In genomic region chr6:26170951-26171841, GRCh38 we compare ENCODE assay signal across 8 cellular contexts.
DNase-seq lines count a peak whose midpoint lies in the region; ATAC-seq and TF ChIP-seq lines count a peak whose summit lies in the region.

No MANE protein-coding gene starts in this region.

- DNase-seq in CD14-positive monocyte (ENCODE audit: low spot score) (no peak), HCT116 (ENCODE audit: low read depth, low spot score) (no peak), right lobe of liver (no peak), uterus (no peak), HK-2 (ENCODE audit: unreplicated experiment) (no peak)
- DNase-seq in activated naive CD8-positive, alpha-beta T cell treated with anti-CD3 and anti-CD28 coated beads, Interleukin-2, amount 10 ng/mL, durations not matched to agents 7 days and 5 days, result no peak
- DNase-seq in stimulated activated CD4-positive, alpha-beta T cell treated with anti-CD3 and anti-CD28 coated beads, Interleukin-1b, Interleukin-23, amount 100 ng/mL, for 48 hours, result no peak
- DNase-seq in NK-92 treated with Interleukin-12 subunit alpha and Interleukin-12 subunit beta, amount 100 ng/mL, for 24 hours (lab: John Stamatoyannopoulos, UW), result no peak

- H3K79me2 ChIP-seq in HCT116 (ENCODE audit: insufficient read depth, low read length), result peaks cover 15% of the 10 kb centered on the region

- BruUV-seq in HCT116 (replicated peaks; lab: Mats Ljungman, UMichigan), result TSS peak; percentile 89

- no peaks in the 10 kb centered on the region for H3K9me3 ChIP-seq in HCT116 (ENCODE audit: control insufficient read depth in 1 of 2, insufficient read depth in 1 of 2, low read depth in 1 of 2, low read length in 2 of 2)
- no peaks in the 10 kb centered on the region for H3K9me3 ChIP-seq in right lobe of liver
- no peaks in the 10 kb centered on the region for H3K9me3 ChIP-seq in uterus

- peak overlapping the region; percentile 90 to 96 for H3K4me3 Mint-ChIP-seq in CD14-positive monocyte
- H3K4me3 Mint-ChIP-seq in activated naive CD8-positive, alpha-beta T cell treated with anti-CD3 and anti-CD28 coated beads, Interleukin-2, amount 10 ng/mL, durations not matched to agents 7 days and 5 days, result peak overlapping the region; percentile 89

- no peaks in the 10 kb centered on the region for H3K9me2 ChIP-seq in HCT116 (ENCODE audit: insufficient read depth)

- no peaks in the 10 kb centered on the region for H3K27me3 Mint-ChIP-seq in CD14-positive monocyte (ENCODE audit: low read depth in 3 of 3)
- H3K27me3 Mint-ChIP-seq in activated naive CD8-positive, alpha-beta T cell treated with anti-CD3 and anti-CD28 coated beads, Interleukin-2, amount 10 ng/mL, durations not matched to agents 7 days and 5 days, result no peaks in the 10 kb centered on the region

- H3K9me3 Mint-ChIP-seq in CD14-positive monocyte, result no peaks in the 10 kb centered on the region
- no peaks in the 10 kb centered on the region for H3K9me3 Mint-ChIP-seq in activated naive CD8-positive, alpha-beta T cell treated with anti-CD3 and anti-CD28 coated beads, Interleukin-2, amount 10 ng/mL, durations not matched to agents 7 days and 5 days

- peak overlapping the region; percentile 81 for H3K4me2 ChIP-seq in HCT116 (ENCODE audit: low read length)

- RAD21 ChIA-PET in HCT116 (lab: Charles Lee; ENCODE audit: low non-redundant PET in 1 of 2, low total read pairs in 2 of 2, uncharacterized antibody in 2 of 2, unreplicated experiment in 2 of 2), result no interaction called here

- TF ChIP-seq POLR2A in HCT116 (IDR thresholded peaks at IDR 0.05; ENCODE audit: borderline replicate concordance, extremely low read depth, insufficient read depth, insufficient read length), result no peak
- TF ChIP-seq POLR2A in right lobe of liver (IDR thresholded peaks at IDR 0.05), result no peak
- TF ChIP-seq POLR2A in uterus (IDR thresholded peaks at IDR 0.05), result no peak

- H3K4me1 ChIP-seq in HCT116 (ENCODE audit: control insufficient read depth in 1 of 2, insufficient read depth in 2 of 2, low read length in 2 of 2) (peaks cover 14 to 34% of the 10 kb centered on the region in 2 experiments), right lobe of liver (peaks cover 0 to 8% (median 3%) of the 10 kb centered on the region in 4 donors), uterus (no peaks in the 10 kb centered on the region)

- intact Hi-C loops in CD14-positive monocyte (cut with micrococcal nuclease) (loop anchor here (2.0 to 10.0 kb wide), 2 partner anchors 14 to 404 kb away; a partner anchor contains a TSS), HCT116 (cut with micrococcal nuclease) (loop anchor here (5.0 to 10.0 kb wide), 2 partner anchors 156 to 364 kb away; partner anchors contain the start of gene HMGN4), right lobe of liver (cut with DNase I) (no loop called here), uterus (cut with DNase I; ENCODE audit: low total_unique reads) (no loop called here)

- H3K27ac ChIP-seq in HCT116 (ENCODE audit: low read depth, low read length), result peak overlapping the region; percentile 84
- H3K27ac ChIP-seq in right lobe of liver, result peak overlapping the region; percentile 89 to 96 (median 92)
- peak overlapping the region; percentile 99 to 100 for H3K27ac ChIP-seq in uterus

- no peak for TF ChIP-seq RAD21 in HCT116 (IDR thresholded peaks at IDR 0.05; ENCODE audit: low read depth)

- TF ChIP-seq CTCF in CD14-positive monocyte (IDR thresholded peaks at IDR 0.05), result no peak
- TF ChIP-seq CTCF in HCT116 (IDR thresholded peaks at IDR 0.05 in 2 of 3, conservative IDR thresholded peaks at IDR 0.05 in 1 of 3; ENCODE audit: borderline replicate concordance in 1 of 3, insufficient read depth in 1 of 3, low read depth in 2 of 3, low read length in 2 of 3), result no peak
- TF ChIP-seq CTCF in right lobe of liver (IDR thresholded peaks at IDR 0.05), result no peak
- TF ChIP-seq CTCF in uterus (IDR thresholded peaks at IDR 0.05), result no peak

- 19% methylated on average over 10 of the region's 10 CpGs for WGBS in right lobe of liver (ENCODE audit: insufficient coverage, low coverage, low lambda C conversion rate, missing lambda C conversion rate)

- no peaks in the 10 kb centered on the region for H3K36me3 ChIP-seq in HCT116 (ENCODE audit: control insufficient read depth in 1 of 2, insufficient read depth in 2 of 2, low read length in 2 of 2)
- H3K36me3 ChIP-seq in right lobe of liver, result no peaks in the 10 kb centered on the region
- H3K36me3 ChIP-seq in uterus, result no peaks in the 10 kb centered on the region

- H3K4me3 ChIP-seq in HCT116 (replicated peaks in 1 of 2; ENCODE audit: low read depth in 1 of 2, low read length in 2 of 2) (peak overlapping the region; percentile 71 to 92), right lobe of liver (peak overlapping the region; percentile 50 to 67 (median 64)), uterus (peak overlapping the region; percentile 86 to 88)

- H3K27me3 ChIP-seq in HCT116 (ENCODE audit: insufficient read depth, low read length), result no peaks in the 10 kb centered on the region
- no peaks in the 10 kb centered on the region for H3K27me3 ChIP-seq in right lobe of liver
- H3K27me3 ChIP-seq in uterus, result no peaks in the 10 kb centered on the region

- peak overlapping the region; percentile 94 for H3K9ac ChIP-seq in HCT116 (ENCODE audit: low read length)

- H4K20me1 ChIP-seq in HCT116 (ENCODE audit: insufficient read depth), result no peaks in the 10 kb centered on the region

- POLR2A ChIA-PET in HCT116 (lab: Charles Lee), result interaction anchor here (1.1 to 5.0 kb wide), 6 partner anchors 13 to 976 kb away, joined by 3 to 46 read pairs (median 5); a partner anchor contains a TSS
- POLR2A ChIA-PET in activated naive CD8-positive, alpha-beta T cell treated with anti-CD3 and anti-CD28 coated beads, Interleukin-2, amount 10 ng/mL, durations not matched to agents 7 days and 5 days (lab: Charles Lee), result interaction anchor here (0.7 to 12.1 kb wide), 15 partner anchors 13 to 397 kb away, joined by 3 to 421 read pairs (median 12); a partner anchor contains a TSS

- no peaks in the 10 kb centered on the region for H3K36me3 Mint-ChIP-seq in CD14-positive monocyte
- H3K36me3 Mint-ChIP-seq in activated naive CD8-positive, alpha-beta T cell treated with anti-CD3 and anti-CD28 coated beads, Interleukin-2, amount 10 ng/mL, durations not matched to agents 7 days and 5 days, result peaks cover 1% of the 10 kb centered on the region

- no peak overlapping the region for H2AFZ ChIP-seq in HCT116 (ENCODE audit: low read depth, low read length, poor library complexity, severe bottlenecking)

- ATAC-seq in HCT116 (no peak), right lobe of liver (no peak)
- no peak for ATAC-seq in activated naive CD8-positive, alpha-beta T cell treated with anti-CD3 and anti-CD28 coated beads, Interleukin-2, amount 10 ng/mL, durations not matched to agents 7 days and 5 days (ENCODE audit: low read depth)

- peak overlapping the region; percentile 98 to 99 (median 99) for H3K27ac Mint-ChIP-seq in CD14-positive monocyte
- H3K27ac Mint-ChIP-seq in activated naive CD8-positive, alpha-beta T cell treated with anti-CD3 and anti-CD28 coated beads, Interleukin-2, amount 10 ng/mL, durations not matched to agents 7 days and 5 days, result peak overlapping the region; percentile 98

- H3K4me1 Mint-ChIP-seq in CD14-positive monocyte, result peaks cover 32% of the 10 kb centered on the region
- H3K4me1 Mint-ChIP-seq in activated naive CD8-positive, alpha-beta T cell treated with anti-CD3 and anti-CD28 coated beads, Interleukin-2, amount 10 ng/mL, durations not matched to agents 7 days and 5 days, result peaks cover 55% of the 10 kb centered on the region

- CTCF ChIA-PET in HCT116 (lab: Charles Lee), result no interaction called here

TF ChIP-seq in HCT116, 20 proteins besides CTCF, POLR2A, EP300 and RAD21 (continues in another document):
- TF ChIP-seq JUND (IDR thresholded peaks at IDR 0.05) (no peak), EZH2 (IDR thresholded peaks at IDR 0.05) (no peak), SP1 (IDR thresholded peaks at IDR 0.05; ENCODE audit: low read depth) (no peak), ZNF274 (IDR thresholded peaks at IDR 0.05; ENCODE audit: low read depth, low read length) (no peak), CEBPB (IDR thresholded peaks at IDR 0.05; ENCODE audit: low read depth) (no peak), EZH2phosphoT487 (IDR thresholded peaks at IDR 0.05; ENCODE audit: borderline replicate concordance) (no peak), TCF7L2 (IDR thresholded peaks at IDR 0.05; ENCODE audit: borderline replicate concordance, extremely low read depth, insufficient read depth, insufficient read length) (no peak), EGR1 (IDR thresholded peaks at IDR 0.05; ENCODE audit: low read depth) (no peak), POLR2AphosphoS5 (IDR thresholded peaks at IDR 0.05; ENCODE audit: low read depth, low read length) (no peak), FOSL1 (IDR thresholded peaks at IDR 0.05; ENCODE audit: low read depth) (no peak)
- TF ChIP-seq, protein P1, sequence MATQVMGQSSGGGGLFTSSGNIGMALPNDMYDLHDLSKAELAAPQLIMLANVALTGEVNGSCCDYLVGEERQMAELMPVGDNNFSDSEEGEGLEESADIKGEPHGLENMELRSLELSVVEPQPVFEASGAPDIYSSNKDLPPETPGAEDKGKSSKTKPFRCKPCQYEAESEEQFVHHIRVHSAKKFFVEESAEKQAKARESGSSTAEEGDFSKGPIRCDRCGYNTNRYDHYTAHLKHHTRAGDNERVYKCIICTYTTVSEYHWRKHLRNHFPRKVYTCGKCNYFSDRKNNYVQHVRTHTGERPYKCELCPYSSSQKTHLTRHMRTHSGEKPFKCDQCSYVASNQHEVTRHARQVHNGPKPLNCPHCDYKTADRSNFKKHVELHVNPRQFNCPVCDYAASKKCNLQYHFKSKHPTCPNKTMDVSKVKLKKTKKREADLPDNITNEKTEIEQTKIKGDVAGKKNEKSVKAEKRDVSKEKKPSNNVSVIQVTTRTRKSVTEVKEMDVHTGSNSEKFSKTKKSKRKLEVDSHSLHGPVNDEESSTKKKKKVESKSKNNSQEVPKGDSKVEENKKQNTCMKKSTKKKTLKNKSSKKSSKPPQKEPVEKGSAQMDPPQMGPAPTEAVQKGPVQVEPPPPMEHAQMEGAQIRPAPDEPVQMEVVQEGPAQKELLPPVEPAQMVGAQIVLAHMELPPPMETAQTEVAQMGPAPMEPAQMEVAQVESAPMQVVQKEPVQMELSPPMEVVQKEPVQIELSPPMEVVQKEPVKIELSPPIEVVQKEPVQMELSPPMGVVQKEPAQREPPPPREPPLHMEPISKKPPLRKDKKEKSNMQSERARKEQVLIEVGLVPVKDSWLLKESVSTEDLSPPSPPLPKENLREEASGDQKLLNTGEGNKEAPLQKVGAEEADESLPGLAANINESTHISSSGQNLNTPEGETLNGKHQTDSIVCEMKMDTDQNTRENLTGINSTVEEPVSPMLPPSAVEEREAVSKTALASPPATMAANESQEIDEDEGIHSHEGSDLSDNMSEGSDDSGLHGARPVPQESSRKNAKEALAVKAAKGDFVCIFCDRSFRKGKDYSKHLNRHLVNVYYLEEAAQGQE (IDR thresholded peaks at IDR 0.05; ENCODE audit: low read depth), result no peak
- TF ChIP-seq, protein P2, sequence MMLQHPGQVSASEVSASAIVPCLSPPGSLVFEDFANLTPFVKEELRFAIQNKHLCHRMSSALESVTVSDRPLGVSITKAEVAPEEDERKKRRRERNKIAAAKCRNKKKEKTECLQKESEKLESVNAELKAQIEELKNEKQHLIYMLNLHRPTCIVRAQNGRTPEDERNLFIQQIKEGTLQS (IDR thresholded peaks at IDR 0.05), result no peak

Comparison
In these comparisons a context has a peak if more than half of its experiments do, and no peak if none do; other contexts are left out.
1. intact Hi-C loops: an anchor here in CD14-positive monocyte (2.0 to 10.0 kb wide) and HCT116 (5.0 to 10.0 kb wide); none called in right lobe of liver and uterus.